ENCODE assay signal across 16 cellular contexts in genomic region chr12:111749391-111749790, GRCh38.
"Had no signal": no experiment of that assay in that cellular context is flagged by ENCODE, and none has a peak within 500 bp of the region (broad histone marks: within the 10 kb centered on the region; RNA-seq: fewer than 3 reads in every experiment).

No MANE protein-coding gene starts in this region.

- ATAC-seq: esophagus mucosa; left colon; lower lobe of right lung; naive thymus-derived CD8-positive, alpha-beta T cell; stimulated activated effector memory CD8-positive, alpha-beta T cell treated with anti-CD3 and anti-CD28 coated beads, Interleukin-12 subunit alpha, Interleukin-12 subunit beta, amount 100 ng/mL, for 72 hours; stimulated activated naive CD8-positive, alpha-beta T cell treated with anti-CD3 and anti-CD28 coated beads, Interleukin-15, Interleukin-2, amounts not matched to agents 100 U/mL and 50 U/mL, for 24 hours had no signal

- H3K36me3 Mint-ChIP-seq: type B pancreatic cell had no signal

- H3K4me1 Mint-ChIP-seq: immature natural killer cell; naive thymus-derived CD8-positive, alpha-beta T cell; stimulated activated effector memory CD8-positive, alpha-beta T cell treated with anti-CD3 and anti-CD28 coated beads, Interleukin-12 subunit alpha, Interleukin-12 subunit beta, amount 100 ng/mL, for 72 hours had no signal

- H3K27me3 ChIP-seq: cardiac muscle cell, suprapubic skin, thyroid gland had no signal

- DNase-seq: effector CD8-positive, alpha-beta T cell; immature natural killer cell; left colon; lower lobe of right lung; mesendoderm; naive thymus-derived CD8-positive, alpha-beta T cell; stimulated activated CD4-positive, alpha-beta T cell treated with anti-CD3 and anti-CD28 coated beads, Interleukin-4, amount 100 ng/mL, for 1 hour; stimulated activated CD8-positive, alpha-beta memory T cell treated with anti-CD3 and anti-CD28 coated beads, Interleukin-4, amount 100 ng/mL, for 48 hours; stimulated activated naive CD8-positive, alpha-beta T cell treated with anti-CD3 and anti-CD28 coated beads, Interleukin-15, Interleukin-2, amounts not matched to agents 100 U/mL and 50 U/mL, for 24 hours; thyroid gland had no signal

- H3K27ac Mint-ChIP-seq: immature natural killer cell; naive thymus-derived CD8-positive, alpha-beta T cell; stimulated activated effector memory CD8-positive, alpha-beta T cell treated with anti-CD3 and anti-CD28 coated beads, Interleukin-12 subunit alpha, Interleukin-12 subunit beta, amount 100 ng/mL, for 72 hours; type B pancreatic cell had no signal

- H3K27ac ChIP-seq: cardiac muscle cell, coronary artery, lower lobe of right lung, suprapubic skin, thyroid gland had no signal

- H3K9me3 ChIP-seq: lower lobe of right lung, suprapubic skin, thyroid gland had no signal

- H3K4me3 Mint-ChIP-seq: immature natural killer cell; naive thymus-derived CD8-positive, alpha-beta T cell; stimulated activated effector memory CD8-positive, alpha-beta T cell treated with anti-CD3 and anti-CD28 coated beads, Interleukin-12 subunit alpha, Interleukin-12 subunit beta, amount 100 ng/mL, for 72 hours; type B pancreatic cell had no signal

- H3K9me3 Mint-ChIP-seq: immature natural killer cell; naive thymus-derived CD8-positive, alpha-beta T cell; stimulated activated effector memory CD8-positive, alpha-beta T cell treated with anti-CD3 and anti-CD28 coated beads, Interleukin-12 subunit alpha, Interleukin-12 subunit beta, amount 100 ng/mL, for 72 hours; type B pancreatic cell had no signal

- H3K4me3 ChIP-seq: cardiac muscle cell, coronary artery, lower lobe of right lung, suprapubic skin, thyroid gland had no signal

- H3K27me3 Mint-ChIP-seq: naive thymus-derived CD8-positive, alpha-beta T cell; type B pancreatic cell had no signal
